17 cellular contexts compared by ENCODE assay signal in the genomic region with DNA sequence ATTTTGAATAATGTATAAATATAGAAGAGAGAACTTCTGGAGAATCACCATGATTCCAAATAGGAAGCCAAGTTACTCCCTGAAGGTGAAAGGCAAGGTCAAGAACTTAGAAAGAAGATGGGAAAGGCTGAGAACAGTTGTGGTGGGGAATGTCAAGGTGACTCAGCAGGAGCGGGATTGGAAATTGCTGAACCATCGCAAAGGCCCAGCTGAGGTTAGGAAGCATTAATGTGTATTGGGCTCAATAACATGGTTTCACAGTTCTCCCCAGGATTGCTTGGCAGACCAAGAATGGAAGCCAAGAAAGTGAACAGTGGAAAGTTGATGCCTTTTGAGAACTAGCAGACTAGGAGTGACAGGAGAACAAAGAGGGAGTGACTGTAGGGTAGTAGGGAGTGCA.
DNase-seq lines count a peak whose midpoint lies in the region; ATAC-seq, FAIRE-seq and TF ChIP-seq lines count a peak whose summit lies in the region.
"Had no signal": no experiment of that assay in that cellular context is flagged by ENCODE, and none has a peak within 500 bp of the region (broad histone marks: within the 10 kb centered on the region; RNA-seq: fewer than 3 reads in every experiment).

No MANE protein-coding gene starts in this region.

- H3K9me3 ChIP-seq in HepG2 (ENCODE audit: low read length) (no peaks in the 10 kb centered on the region), right lobe of liver (no peaks in the 10 kb centered on the region), H1 (ENCODE audit: insufficient read depth in 2 of 2, low read depth in 1 of 2, low read length in 1 of 2) (no peaks in the 10 kb centered on the region)
- H3K9me3 ChIP-seq: BLaER1, Caco-2 had no signal

- H3K14ac ChIP-seq in H1 (ENCODE audit: insufficient read length): no peak overlapping the region

- H3K36me3 ChIP-seq in HepG2 (replicated peaks in 1 of 2; ENCODE audit: control insufficient read depth in 1 of 2, insufficient read depth in 2 of 2, low read length in 2 of 2) (0 out of 5 replicates have a peak, but pooled peaks cover 0 to 5% of the 10 kb centered on the region in 2 experiments), right lobe of liver (no peaks in the 10 kb centered on the region), H1 (ENCODE audit: control insufficient read depth in 2 of 4, insufficient read depth in 4 of 4, low read length in 3 of 4) (no peaks in the 10 kb centered on the region; a peak in 1 of 8 replicates)

- no peak overlapping the region for H4K8ac ChIP-seq in H1 (ENCODE audit: extremely low read depth, insufficient read depth, low read length)

- H3K18ac ChIP-seq in H1 (ENCODE audit: extremely low read depth, low read length): no peak overlapping the region

- TF ChIP-seq CTCF in HepG2 (CRISPR knock-in tag; IDR thresholded peaks at IDR 0.05) (no peak), right lobe of liver (IDR thresholded peaks at IDR 0.05) (no peak), H1 (IDR thresholded peaks at IDR 0.05; ENCODE audit: control extremely low read depth in 1 of 3, insufficient read depth in 1 of 3, low read depth in 1 of 3, low read length in 3 of 3) (no peak), neural crest cell (conservative IDR thresholded peaks at IDR 0.05) (no peak)

- H2BK15ac ChIP-seq in H1 (ENCODE audit: low read length): no peak overlapping the region

- H3K4me3 ChIP-seq in HepG2 (replicated peaks in 1 of 3; ENCODE audit: insufficient read depth in 1 of 3, low read depth in 2 of 3, low read length in 3 of 3) (no peak overlapping the region), right lobe of liver (no peak overlapping the region), H1 (ENCODE audit: extremely low read depth in 1 of 4, insufficient read depth in 2 of 4, low read depth in 3 of 4, low read length in 4 of 4) (no peak overlapping the region)
- H3K4me3 ChIP-seq: BLaER1 had no signal

- TF ChIP-seq RAD21 in HepG2 (CRISPR knock-in tag; IDR thresholded peaks at IDR 0.05) (no peak), H1 (IDR thresholded peaks at IDR 0.05 in 1 of 2, conservative IDR thresholded peaks at IDR 0.05 in 1 of 2; ENCODE audit: low read depth in 2 of 2, low read length in 2 of 2) (no peak)

- H3K56ac ChIP-seq in H1 (replicated peaks; ENCODE audit: insufficient read length, low read depth, low read length): no peak overlapping the region

- in situ Hi-C loops in HepG2 (cut with HindIII; ENCODE audit: extremely low pct_ligation_motif_present, low pct_unique_long_range_greater_than_20kb): no loop called here

- TF ChIP-seq EP300 in HepG2 (IDR thresholded peaks at IDR 0.05; ENCODE audit: low read depth in 2 of 2, low read length in 2 of 2): no peak
- TF ChIP-seq EP300 in HepG2 (CRISPR knock-in tag; IDR thresholded peaks at IDR 0.05; ENCODE audit: borderline replicate concordance): no peak
- TF ChIP-seq EP300 in H1 (IDR thresholded peaks at IDR 0.05; ENCODE audit: borderline replicate concordance in 1 of 2, low read depth in 2 of 2, low read length in 2 of 2): no peak

- no peak overlapping the region for H2BK120ac ChIP-seq in H1 (replicated peaks; ENCODE audit: low read depth, low read length)

- H4K20me1 ChIP-seq in HepG2 (ENCODE audit: insufficient read depth, low read length): no peaks in the 10 kb centered on the region
- H4K20me1 ChIP-seq in H1 (replicated peaks in 1 of 2; ENCODE audit: control insufficient read depth in 1 of 2, insufficient read depth in 2 of 2, low read length in 2 of 2): no peaks in the 10 kb centered on the region
- H4K20me1 ChIP-seq: BLaER1 had no signal

- H2AFZ ChIP-seq in HepG2 (ENCODE audit: low read length): no peak overlapping the region
- H2AFZ ChIP-seq in H1 (ENCODE audit: low read length): no peak overlapping the region

- H3K27me3 Mint-ChIP-seq in neural crest cell (ENCODE audit: low read depth): peaks cover 4% of the 10 kb centered on the region
- H3K27me3 Mint-ChIP-seq: CD8-positive, alpha-beta memory T cell had no signal

- POLR2A ChIA-PET in HepG2 (lab: Yijun Ruan, JAX): no interaction called here
- POLR2A ChIA-PET in H1 (lab: Charles Lee; ENCODE audit: partially characterized antibody): no interaction called here

- H3K79me2 ChIP-seq in HepG2 (ENCODE audit: insufficient read depth, low read length) (no peaks in the 10 kb centered on the region), H1 (ENCODE audit: control insufficient read depth in 1 of 2, insufficient read depth in 2 of 2, low read length in 2 of 2) (no peaks in the 10 kb centered on the region)

- no peak for FAIRE-seq in HepG2 (lab: Jason Lieb, UNC)
- no peak for FAIRE-seq in H1 (lab: Jason Lieb, UNC)
- FAIRE-seq: GM19239 had no signal

- H3K23me2 ChIP-seq in H1 (ENCODE audit: low read depth, low read length): no peaks in the 10 kb centered on the region

- CTCF ChIA-PET in HepG2 (lab: Yijun Ruan, JAX; ENCODE audit: low intra/inter-chr PET ratio, low total read pairs): no interaction called here
- CTCF ChIA-PET in H1 (lab: Charles Lee; ENCODE audit: partially characterized antibody): no interaction called here

- H4K5ac ChIP-seq in H1 (ENCODE audit: insufficient read length, low read depth, low read length): no peak overlapping the region

- intact Hi-C loops in HepG2 (cut with micrococcal nuclease; ENCODE audit: unreplicated experiment): no loop called here
- intact Hi-C loops in right lobe of liver (cut with DNase I): no loop called here
- intact Hi-C loops in left cardiac atrium (cut with DNase I): no loop called here

- ATAC-seq in HepG2 (no peak), right lobe of liver (no peak), left cardiac atrium (no peak)

- TF ChIP-seq POLR2A in HepG2 (IDR thresholded peaks at IDR 0.05; ENCODE audit: insufficient read depth in 1 of 2, low read depth in 2 of 2, low read length in 2 of 2): no peak
- no peak for TF ChIP-seq POLR2A in right lobe of liver (IDR thresholded peaks at IDR 0.05)
- TF ChIP-seq POLR2A in H1 (IDR thresholded peaks at IDR 0.05; ENCODE audit: control extremely low read depth in 1 of 2, low read depth in 2 of 2, low read length in 2 of 2): no peak

- no peak overlapping the region for H3K4ac ChIP-seq in H1 (replicated peaks; ENCODE audit: insufficient read length, low read depth, low read length)

- no peak overlapping the region for H2BK20ac ChIP-seq in H1 (ENCODE audit: low read length)

- H2BK12ac ChIP-seq in H1 (ENCODE audit: low read depth, low read length): no peak overlapping the region

- DNase-seq in HepG2 (ENCODE audit: low spot score) (no peak), right lobe of liver (no peak), H1 (ENCODE audit: low read depth in 1 of 2, low spot score in 2 of 2) (no peak), neural crest cell (ENCODE audit: low read depth, low spot score) (no peak), NCI-H1092 treated with DMSO at 0.1 percent for 48 hours (lab: John Stamatoyannopoulos, UW) (no peak), NCI-H526 treated with DMSO at 0.1 percent for 48 hours (lab: John Stamatoyannopoulos, UW) (no peak), left cardiac atrium (no peak)
- DNase-seq: AML-193; Caco-2; CD8-positive, alpha-beta memory T cell; DMS53; GF-D8; HCEC 1CT; HFFc6 had no signal

- H3K4me1 ChIP-seq in HepG2 (ENCODE audit: insufficient read depth, low read length) (peaks cover 13% of the 10 kb centered on the region), right lobe of liver (no peaks in the 10 kb centered on the region), H1 (replicated peaks in 1 of 4; ENCODE audit: control insufficient read depth in 3 of 4, insufficient read depth in 4 of 4, low read length in 3 of 4) (peaks cover 0 to 7% (median 0%) of the 10 kb centered on the region in 4 experiments; a peak in 3 of 7 replicates)
- H3K4me1 ChIP-seq: BLaER1, Caco-2 had no signal

- no peaks in the 10 kb centered on the region for H3K9me3 Mint-ChIP-seq in neural crest cell
- H3K9me3 Mint-ChIP-seq: CD8-positive, alpha-beta memory T cell; HFFc6 had no signal

- no peak overlapping the region for H3K9ac ChIP-seq in HepG2 (ENCODE audit: insufficient read depth, low read depth, low read length)
- no peak overlapping the region for H3K9ac ChIP-seq in H1 (replicated peaks in 1 of 4; ENCODE audit: extremely low read depth in 1 of 4, low read depth in 3 of 4, low read length in 3 of 4)
- H3K9ac ChIP-seq: BLaER1 had no signal

- 96% methylated on average over 2 of the region's 2 CpGs for WGBS in HepG2 (ENCODE audit: low lambda C conversion rate)
- 100% methylated on average over 2 of the region's 2 CpGs for WGBS in right lobe of liver (ENCODE audit: insufficient coverage, low coverage, low lambda C conversion rate, missing lambda C conversion rate)
- 82% methylated on average over 2 of the region's 2 CpGs; no CpG with 5 or more reads in 1 of the 2 experiments for WGBS in H1 (ENCODE audit: extremely low coverage in 1 of 2, insufficient coverage in 1 of 2, insufficient read length in 1 of 2, insufficient replicate concordance in 2 of 2, low coverage in 1 of 2, low lambda C conversion rate in 2 of 2, missing lambda C conversion rate in 1 of 2), 2 experiments

- peak overlapping the region; percentile 2 for H3K4me3 Mint-ChIP-seq in neural crest cell
- H3K4me3 Mint-ChIP-seq: CD8-positive, alpha-beta memory T cell; HFFc6 had no signal

- H2AK5ac ChIP-seq in H1 (ENCODE audit: low read depth, low read length): no peak overlapping the region

- no peaks in the 10 kb centered on the region for H3K27me3 ChIP-seq in HepG2 (ENCODE audit: control insufficient read depth in 1 of 2, insufficient read depth in 2 of 2, low read length in 2 of 2)
- no peaks in the 10 kb centered on the region for H3K27me3 ChIP-seq in right lobe of liver
- no peaks in the 10 kb centered on the region for H3K27me3 ChIP-seq in H1 (replicated peaks in 1 of 4; ENCODE audit: control insufficient read depth in 3 of 4, extremely low read depth in 1 of 4, insufficient read depth in 3 of 4, low read length in 3 of 4)
- H3K27me3 ChIP-seq: BLaER1 had no signal

- H3K23ac ChIP-seq in H1 (ENCODE audit: insufficient read length): no peak overlapping the region

- peaks cover 3% of the 10 kb centered on the region for H3K36me3 Mint-ChIP-seq in neural crest cell (ENCODE audit: low read depth)

- no peak overlapping the region for H3K27ac Mint-ChIP-seq in neural crest cell (ENCODE audit: unreplicated experiment)
- H3K27ac Mint-ChIP-seq: CD8-positive, alpha-beta memory T cell; HFFc6 had no signal

- no peak overlapping the region for H2BK5ac ChIP-seq in H1 (ENCODE audit: low read depth, low read length)

- H3K79me1 ChIP-seq in H1 (ENCODE audit: low read depth, low read length): no peaks in the 10 kb centered on the region

- H3K4me1 Mint-ChIP-seq in neural crest cell: peaks cover 52% of the 10 kb centered on the region
- H3K4me1 Mint-ChIP-seq: CD8-positive, alpha-beta memory T cell had no signal

- no TSS peak for BruUV-seq in HepG2 (replicated peaks; lab: Mats Ljungman, UMichigan)

- no peak overlapping the region for H4K91ac ChIP-seq in H1 (replicated peaks; ENCODE audit: insufficient read length, low read length)

- H3K27ac ChIP-seq in HepG2 (ENCODE audit: extremely low read length, insufficient read depth, low read length) (no peak overlapping the region), right lobe of liver (no peak overlapping the region), H1 (ENCODE audit: low read depth, low read length) (no peak overlapping the region)
- H3K27ac ChIP-seq: 22Rv1, BLaER1 had no signal

- H3K4me2 ChIP-seq in HepG2 (ENCODE audit: low read depth, low read length) (no peak overlapping the region), H1 (ENCODE audit: insufficient read depth in 1 of 2, low read depth in 2 of 2, low read length in 2 of 2) (no peak overlapping the region)
- H3K4me2 ChIP-seq: BLaER1 had no signal

Comparison
In these comparisons a context has a peak if more than half of its experiments do, and no peak if none do; other contexts are left out.
1. Of the 41 proteins assayed by ChIP-seq in both HepG2 and H1: peak only in HepG2: MAFK; only in H1: none; in both: none; in neither: 40.